7 cellular contexts compared by ENCODE assay signal in the genomic region with DNA sequence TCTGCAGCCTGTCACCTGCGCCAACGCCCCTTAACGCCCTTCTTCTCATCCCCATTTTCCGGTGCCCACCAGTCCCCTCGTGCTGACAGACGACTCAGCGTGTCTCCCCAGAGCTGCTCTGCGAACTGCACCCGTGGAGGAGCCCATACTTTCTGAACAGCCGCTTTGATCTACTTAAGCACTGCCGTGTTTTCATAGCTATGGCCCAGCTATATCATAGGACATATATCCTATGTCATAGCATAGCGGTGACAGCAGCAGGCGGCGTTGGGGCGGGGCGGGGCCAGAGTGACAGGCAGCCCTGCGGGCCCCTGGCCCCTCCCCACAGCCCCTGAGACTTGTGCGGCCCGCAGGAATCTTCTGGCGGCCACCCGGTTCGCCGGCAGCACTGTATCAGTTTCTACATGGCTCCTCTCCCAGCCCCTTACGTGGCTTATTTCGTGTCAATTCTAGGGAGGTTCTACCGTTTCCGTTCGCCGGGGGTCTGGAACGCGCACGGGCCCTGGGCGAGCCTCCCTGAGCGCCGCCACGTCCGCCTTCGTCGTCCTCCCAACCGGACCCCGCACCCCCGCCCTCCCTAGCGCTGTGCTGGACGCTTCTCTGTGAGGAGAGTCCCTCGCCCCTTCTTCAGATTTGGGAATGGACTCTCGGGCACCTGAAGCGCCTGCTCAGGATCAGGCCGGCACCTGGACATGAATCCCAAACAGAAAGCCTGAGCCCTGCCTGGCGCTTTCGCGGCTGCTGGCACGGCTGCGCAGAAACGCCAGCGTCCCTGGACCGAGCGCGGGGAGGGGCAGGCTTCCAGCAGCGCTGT. TPM values are rescaled to one million over a fixed set of nuclear protein-coding genes. Genes with fewer than 3 reads are reported as not detected.
DNase-seq lines count a peak whose midpoint lies in the region; ATAC-seq and TF ChIP-seq lines count a peak whose summit lies in the region.

No MANE protein-coding gene starts in this region.

- H3K9me3 ChIP-seq in body of pancreas = no peaks in the 10 kb centered on the region

- intact Hi-C loops in body of pancreas (cut with DNase I) = no loop called here
- intact Hi-C loops in sciatic nerve (cut with DNase I) = no loop called here

- H3K27ac ChIP-seq in body of pancreas = peak overlapping the region; percentile 60 to 98 (median 91)

- no peaks in the 10 kb centered on the region for H3K27me3 ChIP-seq in body of pancreas

- no peaks in the 10 kb centered on the region for H3K36me3 ChIP-seq in body of pancreas (replicated peaks in 1 of 2; ENCODE audit: insufficient read depth in 1 of 2, low read depth in 2 of 2)

- TF ChIP-seq CTCF in body of pancreas (IDR thresholded peaks at IDR 0.05) = peak in 2 of 7 experiments; percentile 2 to 6

- ATAC-seq in GM18502 (IDR thresholded peaks at IDR 0.05; ENCODE audit: poor library complexity, unreplicated experiment) (peak; percentile 97), HG02852 (IDR thresholded peaks at IDR 0.05; ENCODE audit: unreplicated experiment) (peak; percentile 89), body of pancreas (peak; percentile 86), sciatic nerve (peak; percentile 91)

- peak; percentile 34 to 38 for DNase-seq in NCI-H187 (lab: John Stamatoyannopoulos, UW)
- DNase-seq in T-helper 9 cell = peak; percentile 40
- DNase-seq in body of pancreas = peak; percentile 83 to 92 (median 86)
- peak; percentile 84 for DNase-seq in sciatic nerve (ENCODE audit: low spot score)

- H3K4me1 ChIP-seq in body of pancreas = peaks cover 21% of the 10 kb centered on the region

- WGBS in body of pancreas, 2 donors = 1% methylated on average over 29 to 59 of the region's 59 CpGs

- H3K4me3 ChIP-seq in body of pancreas = peak overlapping the region; percentile 28 to 46
- peak overlapping the region; percentile 53 for H3K4me3 ChIP-seq in iPS-11a (ENCODE audit: low read depth, low read length)

- peak; percentile 38 to 86 (median 86) for TF ChIP-seq POLR2A in body of pancreas (IDR thresholded peaks at IDR 0.05)

RNA-seq across cellular contexts. Expression of a gene that starts 35.4 kb away (rescaled TPM):
- total RNA-seq in body of pancreas = 100 to 1,000 TPM in 1 of 2 donors, 10 to 100 TPM in 1; 61.7 to 156 TPM
- 44.7 TPM for total RNA-seq in sciatic nerve

RNA-seq across cellular contexts. Expression of a gene that starts 48.6 kb away (rescaled TPM):
- total RNA-seq in body of pancreas (10 to 100 TPM; 77.5 to 78.1 TPM), sciatic nerve (43.0 TPM)

Comparison
In these comparisons a context has a peak if more than half of its experiments do, and no peak if none do; other contexts are left out.
1. Peak in every context shown above with its lines: DNase-seq, ATAC-seq, H3K4me3 ChIP-seq and H3K27ac ChIP-seq.
2. DNase-seq: peak in every context shown above with its lines; median percentile 86 in body of pancreas; 84 in sciatic nerve; 40 in T-helper 9 cell; 36 in NCI-H187.